11 cellular contexts compared by ENCODE assay signal in genomic region chr22:35314161-35314942, GRCh38. TPM values are rescaled to one million over a fixed set of nuclear protein-coding genes. Genes with fewer than 3 reads are reported as not detected.
DNase-seq lines count a peak whose midpoint lies in the region; ATAC-seq and TF ChIP-seq lines count a peak whose summit lies in the region.
"Had no signal": no experiment of that assay in that cellular context is flagged by ENCODE, and none has a peak within 500 bp of the region (broad histone marks: within the 10 kb centered on the region; RNA-seq: fewer than 3 reads in every experiment).

No MANE protein-coding gene starts in this region.

- H3K36me3 Mint-ChIP-seq in activated T-cell treated with anti-CD3 and anti-CD28 coated beads, Interleukin-2, amount 50 U/mL, for 4 hours (ENCODE audit: insufficient read depth): peaks cover 4% of the 10 kb centered on the region
- peaks cover 8% of the 10 kb centered on the region for H3K36me3 Mint-ChIP-seq in activated T-helper 2 cell treated with anti-CD3 and anti-CD28 coated beads, Interferon-gamma antibody, Interleukin-2, Interleukin-4, amounts not matched to agents 10 μg/mL and 5 μg/mL and 100 μg/mL, durations not matched to agents 14 hours and 24 hours and 36 hours (ENCODE audit: low read depth)

- WGBS in transverse colon (ENCODE audit: low coverage in 1 of 2), 2 donors: 40 to 69% methylated on average over 1 to 16 of the region's 16 CpGs

- H3K4me1 Mint-ChIP-seq in activated T-cell treated with anti-CD3 and anti-CD28 coated beads, Interleukin-2, amount 50 U/mL, for 4 hours (ENCODE audit: low read depth): peaks cover 53% of the 10 kb centered on the region
- peaks cover 54% of the 10 kb centered on the region for H3K4me1 Mint-ChIP-seq in activated T-helper 2 cell treated with anti-CD3 and anti-CD28 coated beads, Interferon-gamma antibody, Interleukin-2, Interleukin-4, amounts not matched to agents 10 μg/mL and 5 μg/mL and 100 μg/mL, durations not matched to agents 14 hours and 24 hours and 36 hours (ENCODE audit: low read depth)

- no peaks in the 10 kb centered on the region for H3K27me3 Mint-ChIP-seq in activated T-cell treated with anti-CD3 and anti-CD28 coated beads, Interleukin-2, amount 50 U/mL, for 4 hours (ENCODE audit: low read depth)
- H3K27me3 Mint-ChIP-seq in activated T-helper 2 cell treated with anti-CD3 and anti-CD28 coated beads, Interferon-gamma antibody, Interleukin-2, Interleukin-4, amounts not matched to agents 10 μg/mL and 5 μg/mL and 100 μg/mL, durations not matched to agents 14 hours and 24 hours and 36 hours (ENCODE audit: low read depth): no peaks in the 10 kb centered on the region

- peak overlapping the region; percentile 9 to 75 (median 58) for H3K27ac ChIP-seq in transverse colon

- TF ChIP-seq EP300 in transverse colon (IDR thresholded peaks at IDR 0.05; ENCODE audit: low read depth): no peak

- peaks cover 42 to 60% (median 54%) of the 10 kb centered on the region in 4 donors for H3K4me1 ChIP-seq in transverse colon

- no peaks in the 10 kb centered on the region for H3K36me3 ChIP-seq in transverse colon

- H3K27ac Mint-ChIP-seq in activated T-helper 2 cell treated with anti-CD3 and anti-CD28 coated beads, Interferon-gamma antibody, Interleukin-2, Interleukin-4, amounts not matched to agents 10 μg/mL and 5 μg/mL and 100 μg/mL, durations not matched to agents 14 hours and 24 hours and 36 hours: peak overlapping the region; percentile 50

- TF ChIP-seq POLR2A in transverse colon (IDR thresholded peaks at IDR 0.05): no peak

- no peak overlapping the region for H3K4me3 ChIP-seq in transverse colon

- intact Hi-C loops in activated T-helper 2 cell treated with anti-CD3 and anti-CD28 coated beads, Interferon-gamma antibody, Interleukin-2, Interleukin-4, amounts not matched to agents 10 μg/mL and 5 μg/mL and 100 μg/mL, durations not matched to agents 14 hours and 24 hours and 36 hours (cut with micrococcal nuclease): no loop called here
- intact Hi-C loops in transverse colon (cut with DNase I; ENCODE audit: low total_unique reads): no loop called here

- TF ChIP-seq CTCF in transverse colon (IDR thresholded peaks at IDR 0.05): no peak

- no peak overlapping the region for H3K4me3 Mint-ChIP-seq in activated T-cell treated with anti-CD3 and anti-CD28 coated beads, Interleukin-2, amount 50 U/mL, for 4 hours
- H3K4me3 Mint-ChIP-seq in activated T-helper 2 cell treated with anti-CD3 and anti-CD28 coated beads, Interferon-gamma antibody, Interleukin-2, Interleukin-4, amounts not matched to agents 10 μg/mL and 5 μg/mL and 100 μg/mL, durations not matched to agents 14 hours and 24 hours and 36 hours (ENCODE audit: low read depth): no peak overlapping the region

- no peaks in the 10 kb centered on the region for H3K27me3 ChIP-seq in transverse colon

- no peak for ATAC-seq in activated T-cell treated with anti-CD3 and anti-CD28 coated beads, Interleukin-2, amount 50 U/mL, for 4 hours
- ATAC-seq in HG03457 (IDR thresholded peaks at IDR 0.05; ENCODE audit: unreplicated experiment) (no peak), GM18517 (IDR thresholded peaks at IDR 0.05; ENCODE audit: unreplicated experiment) (no peak)

- DNase-seq in activated T-cell treated with anti-CD3 and anti-CD28 coated beads, Interleukin-2, amount 50 U/mL, for 1 hour: peak; percentile 12
- no peak for DNase-seq in activated T-cell treated with anti-CD3 and anti-CD28 coated beads, Interleukin-2, amount 50 U/mL, for 4 hours
- DNase-seq in activated T-helper 2 cell treated with anti-CD3 and anti-CD28 coated beads, Interferon-gamma antibody, Interleukin-2, Interleukin-4, amounts not matched to agents 10 μg/mL and 5 μg/mL and 100 μg/mL, durations not matched to agents 14 hours and 24 hours and 36 hours (ENCODE audit: low spot score): no peak
- peak; percentile 27 for DNase-seq in islet precursor cell
- peak; percentile 65 for DNase-seq in transverse colon
- no peak for DNase-seq in HuH-7 (ENCODE audit: low spot score)
- DNase-seq: central memory CD4-positive, alpha-beta T cell; NCI-H1436 treated with DMSO at 0.1 percent for 48 hours; stimulated activated CD4-positive, alpha-beta T cell treated with anti-CD3 and anti-CD28 coated beads, Interleukin-2, amount 100 ng/mL, for 24 hours had no signal

- no peaks in the 10 kb centered on the region for H3K9me3 Mint-ChIP-seq in activated T-cell treated with anti-CD3 and anti-CD28 coated beads, Interleukin-2, amount 50 U/mL, for 4 hours
- H3K9me3 Mint-ChIP-seq in activated T-helper 2 cell treated with anti-CD3 and anti-CD28 coated beads, Interferon-gamma antibody, Interleukin-2, Interleukin-4, amounts not matched to agents 10 μg/mL and 5 μg/mL and 100 μg/mL, durations not matched to agents 14 hours and 24 hours and 36 hours: no peaks in the 10 kb centered on the region

- in situ Hi-C loops in transverse colon (cut with MboI; ENCODE audit: low pct_ligation_motif_present in 1 of 4, low pct_unique_long_range_greater_than_20kb in 1 of 4, low sequenced_read_pairs in 3 of 4): no loop called here

- H3K9me3 ChIP-seq in transverse colon: no peaks in the 10 kb centered on the region

RNA-seq across cellular contexts. Expression of gene TOM1, which starts 14.7 kb away (rescaled TPM):
- total RNA-seq in activated T-cell treated with anti-CD3 and anti-CD28 coated beads, Interleukin-2, amount 50 U/mL, for 4 hours: 10 to 100 TPM; 20.5 to 24.7 (median 23.0) TPM
- 21.2 and 23.6 TPM in 2 replicates for total RNA-seq in activated T-helper 2 cell treated with anti-CD3 and anti-CD28 coated beads, Interferon-gamma antibody, Interleukin-2, Interleukin-4, amounts not matched to agents 10 μg/mL and 5 μg/mL and 100 μg/mL, durations not matched to agents 14 hours and 24 hours and 36 hours
- 100 to 1,000 TPM in 2 of 4 donors, 10 to 100 TPM in 2; 56.3 to 183 (median 104) TPM for total RNA-seq in transverse colon

RNA-seq across cellular contexts. Expression of gene HMGXB4, which starts 57.1 kb away (rescaled TPM):
- total RNA-seq in activated T-cell treated with anti-CD3 and anti-CD28 coated beads, Interleukin-2, amount 50 U/mL, for 4 hours: 10 to 100 TPM; 29.7 to 31.4 (median 30.6) TPM
- total RNA-seq in activated T-helper 2 cell treated with anti-CD3 and anti-CD28 coated beads, Interferon-gamma antibody, Interleukin-2, Interleukin-4, amounts not matched to agents 10 μg/mL and 5 μg/mL and 100 μg/mL, durations not matched to agents 14 hours and 24 hours and 36 hours: 41.8 and 42.3 TPM in 2 replicates
- 10 to 100 TPM; 14.0 to 43.4 (median 26.2) TPM for total RNA-seq in transverse colon

Comparison
In these comparisons a context has a peak if more than half of its experiments do, and no peak if none do; other contexts are left out.
1. DNase-seq: peak in activated T-cell treated with anti-CD3 and anti-CD28 coated beads, Interleukin-2, amount 50 U/mL, for 1 hour (single experiment), islet precursor cell (single experiment) and transverse colon (single experiment); none in activated T-cell treated with anti-CD3 and anti-CD28 coated beads, Interleukin-2, amount 50 U/mL, for 4 hours (single experiment), activated T-helper 2 cell treated with anti-CD3 and anti-CD28 coated beads, Interferon-gamma antibody, Interleukin-2, Interleukin-4, amounts not matched to agents 10 μg/mL and 5 μg/mL and 100 μg/mL, durations not matched to agents 14 hours and 24 hours and 36 hours (single experiment) and HuH-7 (single experiment).